ENCODE assay signal across 18 cellular contexts in the genomic region with DNA sequence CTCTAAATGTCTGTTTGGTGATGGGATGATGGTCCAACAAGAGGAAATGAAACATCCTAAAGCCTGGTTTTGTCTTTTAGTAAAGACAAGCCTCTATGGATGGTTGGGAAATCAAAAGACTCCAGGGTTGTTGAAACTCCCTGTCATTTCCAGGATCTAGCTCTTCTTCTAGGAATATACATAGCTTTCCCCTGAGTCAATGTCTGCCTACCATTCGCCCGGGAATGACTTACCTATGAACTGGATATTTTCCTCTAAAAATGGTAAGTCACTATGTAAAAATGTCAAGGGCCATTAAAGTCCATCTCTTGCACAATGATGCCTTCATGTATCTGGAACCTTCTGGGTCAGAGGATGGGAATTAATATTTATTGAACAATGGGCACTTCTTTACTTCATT. TPM values are rescaled to one million over a fixed set of nuclear protein-coding genes. Genes with fewer than 3 reads are reported as not detected.
DNase-seq lines count a peak whose midpoint lies in the region; ATAC-seq lines count a peak whose summit lies in the region.
"Had no signal": no experiment of that assay in that cellular context is flagged by ENCODE, and none has a peak within 500 bp of the region (broad histone marks: within the 10 kb centered on the region; RNA-seq: fewer than 3 reads in every experiment).

No MANE protein-coding gene starts in this region.

- H3K4me3 Mint-ChIP-seq in stimulated activated naive CD8-positive, alpha-beta T cell treated with anti-CD3 and anti-CD28 coated beads, Interleukin-15, amount 100 ng/mL, for 72 hours = no peak overlapping the region
- H3K4me3 Mint-ChIP-seq in activated T-helper 17 cell treated with anti-CD3 and anti-CD28 coated beads, Interleukin-2, amount 50 U/mL, for 72 hours = no peak overlapping the region
- H3K4me3 Mint-ChIP-seq: CD8-positive, alpha-beta memory T cell had no signal

- peaks cover 25% of the 10 kb centered on the region for H3K27me3 Mint-ChIP-seq in stimulated activated naive CD8-positive, alpha-beta T cell treated with anti-CD3 and anti-CD28 coated beads, Interleukin-15, amount 100 ng/mL, for 72 hours
- H3K27me3 Mint-ChIP-seq in activated T-helper 17 cell treated with anti-CD3 and anti-CD28 coated beads, Interleukin-2, amount 50 U/mL, for 72 hours = peaks cover 14% of the 10 kb centered on the region

- no peak overlapping the region for H3K27ac ChIP-seq in right cardiac atrium (ENCODE audit: low read length)
- H3K27ac ChIP-seq: breast epithelium, PC-9 had no signal

- H3K4me1 ChIP-seq in right cardiac atrium (ENCODE audit: control insufficient read depth, insufficient read depth, low read length) = peaks cover 5% of the 10 kb centered on the region

- no peaks in the 10 kb centered on the region for H3K27me3 ChIP-seq in right cardiac atrium (ENCODE audit: control insufficient read depth, insufficient read depth)
- H3K27me3 ChIP-seq: breast epithelium had no signal

- 86% methylated on average over 2 of the region's 2 CpGs for WGBS in right cardiac atrium

- no peak overlapping the region for H3K27ac Mint-ChIP-seq in stimulated activated naive CD8-positive, alpha-beta T cell treated with anti-CD3 and anti-CD28 coated beads, Interleukin-15, amount 100 ng/mL, for 72 hours
- no peak overlapping the region for H3K27ac Mint-ChIP-seq in activated T-helper 17 cell treated with anti-CD3 and anti-CD28 coated beads, Interleukin-2, amount 50 U/mL, for 72 hours
- H3K27ac Mint-ChIP-seq: CD8-positive, alpha-beta memory T cell had no signal

- no peaks in the 10 kb centered on the region for H3K4me1 Mint-ChIP-seq in stimulated activated naive CD8-positive, alpha-beta T cell treated with anti-CD3 and anti-CD28 coated beads, Interleukin-15, amount 100 ng/mL, for 72 hours
- H3K4me1 Mint-ChIP-seq in activated T-helper 17 cell treated with anti-CD3 and anti-CD28 coated beads, Interleukin-2, amount 50 U/mL, for 72 hours = no peaks in the 10 kb centered on the region
- H3K4me1 Mint-ChIP-seq: CD8-positive, alpha-beta memory T cell had no signal

- no peak for ATAC-seq in right cardiac atrium
- no peak for ATAC-seq in stimulated activated naive CD8-positive, alpha-beta T cell treated with anti-CD3 and anti-CD28 coated beads, Interleukin-15, amount 100 ng/mL, for 72 hours
- no peak for ATAC-seq in activated T-helper 17 cell treated with anti-CD3 and anti-CD28 coated beads, Interleukin-2, amount 50 U/mL, for 72 hours (replicated peaks)

- no peaks in the 10 kb centered on the region for H3K36me3 Mint-ChIP-seq in activated T-helper 17 cell treated with anti-CD3 and anti-CD28 coated beads, Interleukin-2, amount 50 U/mL, for 72 hours (ENCODE audit: low read depth)
- H3K36me3 Mint-ChIP-seq: CD8-positive, alpha-beta memory T cell had no signal

- DNase-seq in ELR (ENCODE audit: low read depth) (peak; percentile 88), RKO (ENCODE audit: low spot score) (peak; percentile 47), fibroblast of peridontal ligament (ENCODE audit: extremely low read depth) (peak; percentile 46), skeletal muscle cell (ENCODE audit: low read depth) (peak; percentile 48), right cardiac atrium (no peak)
- DNase-seq in stimulated activated naive CD8-positive, alpha-beta T cell treated with anti-CD3 and anti-CD28 coated beads, Interleukin-15, amount 100 ng/mL, for 72 hours = no peak
- DNase-seq: activated CD4-positive, CD25-positive, alpha-beta regulatory T cell; CD8-positive, alpha-beta memory T cell; effector CD4-positive, alpha-beta T cell; glutamatergic neuron; islet precursor cell; NCI-H187; NCI-H524; nucleus accumbens; PC-9 had no signal

- H3K4me3 ChIP-seq in skeletal muscle cell (ENCODE audit: low read depth, low read length) (no peak overlapping the region), right cardiac atrium (ENCODE audit: low read length) (no peak overlapping the region)
- H3K4me3 ChIP-seq: breast epithelium, PC-9 had no signal

- no peaks in the 10 kb centered on the region for H3K9me3 Mint-ChIP-seq in stimulated activated naive CD8-positive, alpha-beta T cell treated with anti-CD3 and anti-CD28 coated beads, Interleukin-15, amount 100 ng/mL, for 72 hours
- no peaks in the 10 kb centered on the region for H3K9me3 Mint-ChIP-seq in activated T-helper 17 cell treated with anti-CD3 and anti-CD28 coated beads, Interleukin-2, amount 50 U/mL, for 72 hours

- intact Hi-C loops in right cardiac atrium (cut with DNase I) = no loop called here

- no peaks in the 10 kb centered on the region for H3K9me3 ChIP-seq in right cardiac atrium (ENCODE audit: control insufficient read depth, low read length)
- H3K9me3 ChIP-seq: breast epithelium had no signal

RNA-seq across cellular contexts. Expression of gene KIF12, which starts 11.1 kb away (rescaled TPM):
- total RNA-seq in right cardiac atrium = under 1 TPM in 2 of 4 donors, not detected in 2; 0.11 to 0.44 TPM
- polyA plus RNA-seq in right cardiac atrium = 0.23 TPM
- total RNA-seq in activated T-helper 17 cell treated with anti-CD3 and anti-CD28 coated beads, Interleukin-2, amount 50 U/mL, for 72 hours = not detected
- total RNA-seq: CD8-positive, alpha-beta memory T cell; PC-9 had no signal
- polyA plus RNA-seq: CD8-positive, alpha-beta memory T cell had no signal

RNA-seq across cellular contexts. Expression of gene AMBP, which starts 32.1 kb away (rescaled TPM):
- under 1 TPM in 1 of 4 donors, not detected in 3; 0.81 TPM for total RNA-seq in right cardiac atrium
- polyA plus RNA-seq in right cardiac atrium = 0.11 TPM
- total RNA-seq in activated T-helper 17 cell treated with anti-CD3 and anti-CD28 coated beads, Interleukin-2, amount 50 U/mL, for 72 hours = not detected
- total RNA-seq: CD8-positive, alpha-beta memory T cell; G401; PC-9 had no signal
- polyA plus RNA-seq: CD8-positive, alpha-beta memory T cell had no signal

RNA-seq across cellular contexts. Expression of gene COL27A1, which starts 45.2 kb away (rescaled TPM):
- total RNA-seq in right cardiac atrium = 1 to 10 TPM; 2.6 to 8.4 (median 7.1) TPM
- 10.3 TPM for polyA plus RNA-seq in right cardiac atrium
- 10 to 100 TPM in 1 of 2 donors, 1 to 10 TPM in 1; 7.8 to 12.0 TPM for total RNA-seq in activated T-helper 17 cell treated with anti-CD3 and anti-CD28 coated beads, Interleukin-2, amount 50 U/mL, for 72 hours
- polyA plus RNA-seq: CD8-positive, alpha-beta memory T cell had no signal

Comparison
In these comparisons a context has a peak if more than half of its experiments do, and no peak if none do; other contexts are left out.
1. DNase-seq: peak in ELR (single experiment), RKO (single experiment), fibroblast of peridontal ligament (single experiment) and skeletal muscle cell (single experiment); none in right cardiac atrium (0 of 3) and stimulated activated naive CD8-positive, alpha-beta T cell treated with anti-CD3 and anti-CD28 coated beads, Interleukin-15, amount 100 ng/mL, for 72 hours (0 of 2).